Comparison of ENCODE assay signal across 17 cellular contexts in the genomic region with DNA sequence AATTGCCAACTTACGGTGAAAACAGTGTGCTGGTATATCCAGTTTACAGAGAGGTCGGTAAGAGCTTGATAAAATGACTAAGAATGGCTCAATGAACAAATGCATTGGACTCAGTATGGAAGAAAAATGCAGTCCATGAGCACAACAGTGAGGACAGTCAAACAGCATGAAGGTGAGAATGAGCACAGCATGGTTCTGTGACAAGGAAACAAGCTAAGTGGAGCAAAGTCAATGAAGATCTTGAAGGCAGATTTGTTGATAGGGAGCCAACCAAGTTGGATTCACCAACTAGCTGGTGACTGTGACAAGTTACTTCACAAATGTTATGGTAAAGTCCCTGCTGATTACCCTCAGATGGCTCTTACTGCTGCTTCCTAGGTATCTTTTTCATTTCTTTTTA.
DNase-seq lines count a peak whose midpoint lies in the region; ATAC-seq, FAIRE-seq and TF ChIP-seq lines count a peak whose summit lies in the region.
"Had no signal": no experiment of that assay in that cellular context is flagged by ENCODE, and none has a peak within 500 bp of the region (broad histone marks: within the 10 kb centered on the region; RNA-seq: fewer than 3 reads in every experiment).

No MANE protein-coding gene starts in this region.

- H3K27ac ChIP-seq in GM12878 (ENCODE audit: control insufficient read depth, insufficient read depth) (no peak overlapping the region), endodermal cell (ENCODE audit: low read depth, low read length) (no peak overlapping the region), PC-3 (ENCODE audit: low read length) (no peak overlapping the region), HepG2 (ENCODE audit: extremely low read length, insufficient read depth, low read length) (no peak overlapping the region)
- H3K27ac ChIP-seq: 22Rv1 had no signal

- H3K27ac Mint-ChIP-seq in endodermal cell (peak overlapping the region; percentile 45), memory B cell (peak overlapping the region; percentile 66)
- H3K27ac Mint-ChIP-seq: CD8-positive, alpha-beta T cell had no signal

- no peaks in the 10 kb centered on the region for H3K9me3 ChIP-seq in GM12878 (replicated peaks; ENCODE audit: control insufficient read depth, insufficient read depth, low read length)
- H3K9me3 ChIP-seq in endodermal cell (ENCODE audit: control insufficient read depth, low read length), result no peaks in the 10 kb centered on the region
- H3K9me3 ChIP-seq in PC-3 (ENCODE audit: low read length), result no peaks in the 10 kb centered on the region
- H3K9me3 ChIP-seq in HepG2 (ENCODE audit: low read length), result no peaks in the 10 kb centered on the region

- H3K9me2 ChIP-seq in PC-3 (replicated peaks; ENCODE audit: low read length), result no peaks in the 10 kb centered on the region

- intact Hi-C loops in GM12878 (cut with micrococcal nuclease; ENCODE audit: unreplicated experiment) (no loop called here), PC-3 (cut with micrococcal nuclease) (no loop called here), HepG2 (cut with micrococcal nuclease; ENCODE audit: unreplicated experiment) (no loop called here)

- no peak for TF ChIP-seq CTCF in GM12878 (IDR thresholded peaks at IDR 0.05 in 2 of 3, conservative IDR thresholded peaks at IDR 0.05 in 1 of 3; ENCODE audit: control insufficient read depth in 2 of 3, extremely low read depth in 1 of 3, insufficient read depth in 1 of 3, low read depth in 3 of 3, low read length in 3 of 3)
- no peak for TF ChIP-seq CTCF in endodermal cell (conservative IDR thresholded peaks at IDR 0.05)
- TF ChIP-seq CTCF in PC-3 (conservative IDR thresholded peaks at IDR 0.05; ENCODE audit: low read depth, low read length), result no peak
- TF ChIP-seq CTCF in HepG2 (CRISPR knock-in tag; IDR thresholded peaks at IDR 0.05), result no peak

- FAIRE-seq in GM12878 (lab: Jason Lieb, UNC), result no peak
- no peak for FAIRE-seq in HepG2 (lab: Jason Lieb, UNC)
- FAIRE-seq: D721Med had no signal

- H3K36me3 Mint-ChIP-seq in endodermal cell (ENCODE audit: low read depth) (peaks cover 20% of the 10 kb centered on the region), memory B cell (peaks cover 13% of the 10 kb centered on the region)

- BruUV-seq in GM12878 (replicated peaks; lab: Mats Ljungman, UMichigan), result TSS peak; percentile 6
- BruUV-seq in PC-3 (replicated peaks; lab: Mats Ljungman, UMichigan), result no TSS peak
- no TSS peak for BruUV-seq in HepG2 (replicated peaks; lab: Mats Ljungman, UMichigan)

- H4K20me1 ChIP-seq in GM12878 (ENCODE audit: control insufficient read depth, insufficient read depth), result peaks cover 3% of the 10 kb centered on the region; the same call in 1 of the 2 replicates
- no peaks in the 10 kb centered on the region for H4K20me1 ChIP-seq in PC-3 (ENCODE audit: low read length)
- no peaks in the 10 kb centered on the region for H4K20me1 ChIP-seq in HepG2 (ENCODE audit: insufficient read depth, low read length)

- 98% methylated on average over 2 of the region's 2 CpGs for WGBS in GM12878 (ENCODE audit: insufficient coverage, insufficient replicate concordance, low lambda C conversion rate, missing lambda C conversion rate)
- WGBS in endodermal cell (ENCODE audit: insufficient coverage in 1 of 2, insufficient read length in 1 of 2), 2 experiments, result 70 to 82% methylated on average over 2 of the region's 2 CpGs
- WGBS in HepG2 (ENCODE audit: low lambda C conversion rate), result 100% methylated on average over 2 of the region's 2 CpGs

- H3K27me3 Mint-ChIP-seq in endodermal cell (ENCODE audit: insufficient read depth) (no peaks in the 10 kb centered on the region), memory B cell (no peaks in the 10 kb centered on the region)

- no peak for TF ChIP-seq RAD21 in GM12878 (IDR thresholded peaks at IDR 0.05; ENCODE audit: insufficient read depth, low read depth, low read length)
- no peak for TF ChIP-seq RAD21 in HepG2 (CRISPR knock-in tag; IDR thresholded peaks at IDR 0.05)

- H3K9me3 Mint-ChIP-seq in endodermal cell (peaks cover 3% of the 10 kb centered on the region), memory B cell (no peaks in the 10 kb centered on the region)
- H3K9me3 Mint-ChIP-seq: CD14-positive monocyte; CD8-positive, alpha-beta T cell had no signal

- no peaks in the 10 kb centered on the region for H3F3A ChIP-seq in PC-3 (ENCODE audit: low read length, unreplicated experiment)

- RAD21 ChIA-PET in GM12878 (lab: Charles Lee; ENCODE audit: unreplicated experiment), result no interaction called here

- SMC1A ChIA-PET in GM12878 (lab: Charles Lee; ENCODE audit: uncharacterized antibody, unreplicated experiment), result interaction anchor here (0.9 to 2.9 kb wide), 11 partner anchors 9 to 77 kb away, joined by 3 to 9 read pairs (median 4); no protein-coding TSS in a partner anchor

- H3K4me3 Mint-ChIP-seq in endodermal cell (no peak overlapping the region), memory B cell (no peak overlapping the region)
- H3K4me3 Mint-ChIP-seq: CD14-positive monocyte; CD8-positive, alpha-beta T cell had no signal

- H2AFZ ChIP-seq in GM12878 (ENCODE audit: control insufficient read depth, low read depth, low read length) (no peak overlapping the region), PC-3 (ENCODE audit: low read length) (no peak overlapping the region), HepG2 (ENCODE audit: low read length) (no peak overlapping the region)

- H3K79me2 ChIP-seq in GM12878 (ENCODE audit: control insufficient read depth, insufficient read depth, low read length) (peaks cover 31% of the 10 kb centered on the region), PC-3 (ENCODE audit: low read length) (0 out of 2 replicates have a peak, but pooled peaks cover 2% of the 10 kb centered on the region), HepG2 (ENCODE audit: insufficient read depth, low read length) (no peaks in the 10 kb centered on the region)

- POLR2A ChIA-PET in GM12878 (lab: Charles Lee), result interaction anchor here (0.8 kb wide), 1 partner anchor 16 kb away, joined by 3 read pairs; no protein-coding TSS in a partner anchor
- POLR2A ChIA-PET in PC-3 (lab: Charles Lee; ENCODE audit: unreplicated experiment), result no interaction called here
- POLR2A ChIA-PET in HepG2 (lab: Yijun Ruan, JAX), result no interaction called here

- CTCF ChIA-PET in GM12878 (lab: Yijun Ruan, JAX), result interaction anchor here (0.6 to 1.4 kb wide), 4 partner anchors 10 to 761 kb away, joined by 3 read pairs; no protein-coding TSS in a partner anchor
- CTCF ChIA-PET in PC-3 (lab: Charles Lee), result interaction anchor here (0.6 kb wide), 1 partner anchor 23 kb away, joined by 3 read pairs; no protein-coding TSS in a partner anchor
- CTCF ChIA-PET in HepG2 (lab: Yijun Ruan, JAX; ENCODE audit: low intra/inter-chr PET ratio, low total read pairs), result no interaction called here

- H3K36me3 ChIP-seq in GM12878 (ENCODE audit: control insufficient read depth in 2 of 2, insufficient read depth in 2 of 2, low read length in 1 of 2) (peaks cover 3 to 17% of the 10 kb centered on the region in 2 experiments; a peak in 3 of 4 replicates), endodermal cell (ENCODE audit: control insufficient read depth, insufficient read depth, low read length) (peaks cover under 1% of the 10 kb centered on the region), PC-3 (ENCODE audit: low read depth, low read length) (no peaks in the 10 kb centered on the region), HepG2 (replicated peaks in 1 of 2; ENCODE audit: control insufficient read depth in 1 of 2, insufficient read depth in 2 of 2, low read length in 2 of 2) (peaks cover 0 to 2% of the 10 kb centered on the region in 2 experiments; a peak in 1 of 5 replicates)

- ATAC-seq in GM12878 (no peak), memory B cell (ENCODE audit: low read depth) (no peak), PC-3 (no peak), HepG2 (no peak)
- ATAC-seq: CD8-positive, alpha-beta T cell; HCT116 had no signal

- H3K4me2 ChIP-seq in GM12878 (ENCODE audit: control insufficient read depth, insufficient read depth) (no peak overlapping the region), PC-3 (ENCODE audit: low read length) (no peak overlapping the region), HepG2 (ENCODE audit: low read depth, low read length) (no peak overlapping the region)

- in situ Hi-C loops in G401 (cut with HindIII; ENCODE audit: low sequenced_read_pairs), result no loop called here
- in situ Hi-C loops in GM12878 (cut with MboI), result no loop called here
- in situ Hi-C loops in HepG2 (cut with HindIII; ENCODE audit: extremely low pct_ligation_motif_present, low pct_unique_long_range_greater_than_20kb), result no loop called here

- no peaks in the 10 kb centered on the region for H3K27me3 ChIP-seq in GM12878 (replicated peaks in 1 of 2; ENCODE audit: control insufficient read depth in 2 of 2, insufficient read depth in 2 of 2, low read length in 1 of 2)
- no peaks in the 10 kb centered on the region for H3K27me3 ChIP-seq in endodermal cell (ENCODE audit: control insufficient read depth, insufficient read depth, low read length, poor library complexity, severe bottlenecking)
- H3K27me3 ChIP-seq in PC-3 (ENCODE audit: low read length), result no peaks in the 10 kb centered on the region
- H3K27me3 ChIP-seq in HepG2 (ENCODE audit: control insufficient read depth in 1 of 2, insufficient read depth in 2 of 2, low read length in 2 of 2), result no peaks in the 10 kb centered on the region

- peak; percentile 27 for DNase-seq in G401 (ENCODE audit: low spot score)
- DNase-seq in GM12878 (ENCODE audit: low read depth, low spot score), result no peak
- peak; percentile 74 for DNase-seq in endodermal cell
- DNase-seq in memory B cell (ENCODE audit: low spot score in 2 of 2), result no peak
- DNase-seq in PC-3, result no peak
- DNase-seq in OCI-M1 (lab: John Stamatoyannopoulos, UW), result no peak
- DNase-seq in HepG2 (ENCODE audit: low spot score), result no peak
- no peak for DNase-seq in ecto neural progenitor cell (ENCODE audit: low spot score)
- DNase-seq: CD8-positive, alpha-beta T cell; COR-L47; DMS153; DMS79 treated with DMSO at 0.1 percent for 48 hours; GDM1 had no signal

- no peak for TF ChIP-seq POLR2A in GM12878 (IDR thresholded peaks at IDR 0.05; ENCODE audit: low read depth, low read length)
- TF ChIP-seq POLR2A in HepG2 (IDR thresholded peaks at IDR 0.05; ENCODE audit: insufficient read depth in 1 of 2, low read depth in 2 of 2, low read length in 2 of 2), result no peak

- TF ChIP-seq EP300 in GM12878 (IDR thresholded peaks at IDR 0.05; ENCODE audit: borderline replicate concordance in 1 of 2, control insufficient read depth in 1 of 2, low read depth in 2 of 2, low read length in 2 of 2), result no peak
- TF ChIP-seq EP300 in HepG2 (IDR thresholded peaks at IDR 0.05; ENCODE audit: low read depth in 2 of 2, low read length in 2 of 2), result no peak
- TF ChIP-seq EP300 in HepG2 (CRISPR knock-in tag; IDR thresholded peaks at IDR 0.05; ENCODE audit: borderline replicate concordance), result no peak

- no peak overlapping the region for H3K9ac ChIP-seq in GM12878 (ENCODE audit: control insufficient read depth, insufficient read depth, low read length)
- no peak overlapping the region for H3K9ac ChIP-seq in endodermal cell (ENCODE audit: extremely low read depth, low read length, poor library complexity, severe bottlenecking)
- H3K9ac ChIP-seq in PC-3 (ENCODE audit: low read length), result no peak overlapping the region
- no peak overlapping the region for H3K9ac ChIP-seq in HepG2 (ENCODE audit: insufficient read depth, low read depth, low read length)

- H3K4me3 ChIP-seq in GM12878, result no peak overlapping the region
- H3K4me3 ChIP-seq in endodermal cell (ENCODE audit: low read length), result peak overlapping the region; percentile 8
- no peak overlapping the region for H3K4me3 ChIP-seq in PC-3 (ENCODE audit: low read length)
- no peak overlapping the region for H3K4me3 ChIP-seq in HepG2 (replicated peaks in 1 of 3; ENCODE audit: insufficient read depth in 1 of 3, low read depth in 2 of 3, low read length in 3 of 3)

- H3K4me1 ChIP-seq in GM12878 (ENCODE audit: control insufficient read depth, insufficient read depth, low read length) (peaks cover 11% of the 10 kb centered on the region), endodermal cell (ENCODE audit: control insufficient read depth, insufficient read depth, low read length) (peaks cover 19% of the 10 kb centered on the region), PC-3 (ENCODE audit: insufficient read depth, low read length) (peaks cover 31% of the 10 kb centered on the region), HepG2 (ENCODE audit: insufficient read depth, low read length) (no peaks in the 10 kb centered on the region)

- H3K4me1 Mint-ChIP-seq in endodermal cell, result peaks cover 38% of the 10 kb centered on the region
- peaks cover 21% of the 10 kb centered on the region for H3K4me1 Mint-ChIP-seq in memory B cell

Comparison
In these comparisons a context has a peak if more than half of its experiments do, and no peak if none do; other contexts are left out.
1. DNase-seq: peak in G401 (single experiment) and endodermal cell (single experiment); none in GM12878 (single experiment), memory B cell (0 of 2), PC-3 (single experiment), OCI-M1 (single experiment), HepG2 (single experiment) and ecto neural progenitor cell (single experiment).